ENCODE assay signal across 20 cellular contexts in genomic region chr1:46447499-46448108, GRCh38. TPM values are rescaled to one million over a fixed set of nuclear protein-coding genes. Genes with fewer than 3 reads are reported as not detected.
DNase-seq lines count a peak whose midpoint lies in the region; ATAC-seq and TF ChIP-seq lines count a peak whose summit lies in the region.
"Had no signal": no experiment of that assay in that cellular context is flagged by ENCODE, and none has a peak within 500 bp of the region (broad histone marks: within the 10 kb centered on the region; RNA-seq: fewer than 3 reads in every experiment).

No MANE protein-coding gene starts in this region.

- peak overlapping the region; percentile 59 for H3K4me3 Mint-ChIP-seq in endodermal cell
- peak overlapping the region; percentile 33 for H3K4me3 Mint-ChIP-seq in nephron progenitor cell
- peak overlapping the region; percentile 49 for H3K4me3 Mint-ChIP-seq in type B pancreatic cell
- H3K4me3 Mint-ChIP-seq: activated CD8-positive, alpha-beta T cell treated with anti-CD3 and anti-CD28 coated beads, Interleukin-2, amount 10 ng/mL, durations not matched to agents 7 days and 5 days; natural killer cell had no signal

- H3K27me3 ChIP-seq in endodermal cell (ENCODE audit: control insufficient read depth, insufficient read depth, low read length, poor library complexity, severe bottlenecking): peaks cover 96% of the 10 kb centered on the region
- H3K27me3 ChIP-seq in MG63: no peaks in the 10 kb centered on the region

- H3K36me3 Mint-ChIP-seq in endodermal cell (ENCODE audit: low read depth) (no peaks in the 10 kb centered on the region), nephron progenitor cell (ENCODE audit: low read depth) (no peaks in the 10 kb centered on the region), type B pancreatic cell (no peaks in the 10 kb centered on the region)
- H3K36me3 Mint-ChIP-seq: natural killer cell had no signal

- no peak overlapping the region for H3K27ac ChIP-seq in endodermal cell (ENCODE audit: low read depth, low read length)
- H3K27ac ChIP-seq: A549, transverse colon, VCaP had no signal

- TF ChIP-seq CTCF in endodermal cell (conservative IDR thresholded peaks at IDR 0.05) (no peak), nephron progenitor cell (IDR thresholded peaks at IDR 0.05) (no peak), type B pancreatic cell (conservative IDR thresholded peaks at IDR 0.05) (no peak)

- H3K27ac Mint-ChIP-seq in endodermal cell (no peak overlapping the region), nephron progenitor cell (no peak overlapping the region), type B pancreatic cell (no peak overlapping the region)
- H3K27ac Mint-ChIP-seq: activated CD8-positive, alpha-beta T cell treated with anti-CD3 and anti-CD28 coated beads, Interleukin-2, amount 10 ng/mL, durations not matched to agents 7 days and 5 days; activated T-helper 17 cell treated with anti-CD3 and anti-CD28 coated beads, Interleukin-2, amount 50 U/mL, for 72 hours; CD4-positive, CD25-positive, alpha-beta regulatory T cell; natural killer cell had no signal

- intact Hi-C loops in Right ventricle myocardium inferior (cut with DNase I): loop anchor here (1.0 to 10.0 kb wide), 2 partner anchors 81 to 277 kb away; no protein-coding TSS in a partner anchor
- intact Hi-C loops in Right ventricle myocardium superior (cut with DNase I): loop anchor here (2.0 to 5.0 kb wide), 2 partner anchors 80 to 277 kb away; no protein-coding TSS in a partner anchor

- H3K9ac ChIP-seq in endodermal cell (ENCODE audit: extremely low read depth, low read length, poor library complexity, severe bottlenecking): no peak overlapping the region

- H3K4me3 ChIP-seq in endodermal cell (ENCODE audit: low read length): no peak overlapping the region
- no peak overlapping the region for H3K4me3 ChIP-seq in MG63
- H3K4me3 ChIP-seq: A549, lung had no signal

- H3K36me3 ChIP-seq in endodermal cell (ENCODE audit: control insufficient read depth, insufficient read depth, low read length) (no peaks in the 10 kb centered on the region), MG63 (no peaks in the 10 kb centered on the region)
- H3K36me3 ChIP-seq: transverse colon had no signal

- H3K27me3 Mint-ChIP-seq in endodermal cell (ENCODE audit: insufficient read depth): peaks cover 99% of the 10 kb centered on the region
- H3K27me3 Mint-ChIP-seq in nephron progenitor cell (ENCODE audit: low read depth, poor library complexity): peaks cover 100% of the 10 kb centered on the region
- H3K27me3 Mint-ChIP-seq in type B pancreatic cell: peaks cover 93% of the 10 kb centered on the region

- peaks cover 33% of the 10 kb centered on the region for H3K4me1 Mint-ChIP-seq in endodermal cell
- H3K4me1 Mint-ChIP-seq in nephron progenitor cell: peaks cover 20% of the 10 kb centered on the region
- H3K4me1 Mint-ChIP-seq in type B pancreatic cell (ENCODE audit: unreplicated experiment): peaks cover 8% of the 10 kb centered on the region

- ATAC-seq in Right ventricle myocardium inferior: no peak
- ATAC-seq in Right ventricle myocardium superior (ENCODE audit: poor library complexity): no peak
- no peak for ATAC-seq in HG03175 (IDR thresholded peaks at IDR 0.05; ENCODE audit: unreplicated experiment)

- H3K4me1 ChIP-seq in endodermal cell (ENCODE audit: control insufficient read depth, insufficient read depth, low read length): peaks cover 10% of the 10 kb centered on the region

- WGBS in endodermal cell (ENCODE audit: insufficient coverage in 1 of 2, insufficient read length in 1 of 2), 2 experiments: 10 to 16% methylated on average over 7 to 14 of the region's 14 CpGs

- no peaks in the 10 kb centered on the region for H3K9me3 ChIP-seq in endodermal cell (ENCODE audit: control insufficient read depth, low read length)
- no peaks in the 10 kb centered on the region for H3K9me3 ChIP-seq in MG63
- H3K9me3 ChIP-seq: A549, transverse colon had no signal

- DNase-seq in Right ventricle myocardium inferior (ENCODE audit: missing footprints) (peak; percentile 23), Right ventricle myocardium superior (no peak), endodermal cell (no peak), nephron progenitor cell (no peak), type B pancreatic cell (ENCODE audit: extremely low spot score, unreplicated experiment) (no peak), CD1c-positive myeloid dendritic cell (ENCODE audit: extremely low spot score) (no peak), MG63 (no peak)
- DNase-seq: GOT3 had no signal

- H3K9me3 Mint-ChIP-seq in endodermal cell (no peaks in the 10 kb centered on the region), nephron progenitor cell (no peaks in the 10 kb centered on the region), type B pancreatic cell (no peaks in the 10 kb centered on the region)
- H3K9me3 Mint-ChIP-seq: activated T-helper 17 cell treated with anti-CD3 and anti-CD28 coated beads, Interleukin-2, amount 50 U/mL, for 72 hours; natural killer cell had no signal

RNA-seq across cellular contexts. Expression of gene DMBX1, which starts 42.0 kb away (rescaled TPM):
- total RNA-seq in Right ventricle myocardium inferior: not detected
- total RNA-seq in Right ventricle myocardium superior: not detected
- total RNA-seq in endodermal cell: 10 to 100 TPM in 1 of 2 donors, 1 to 10 TPM in 1; 5.7 to 16.6 TPM
- 3.0 TPM for polyA plus RNA-seq in endodermal cell (2013, experiment 1 of 2)
- 3.4 TPM for polyA plus RNA-seq in endodermal cell (2013, experiment 2 of 2)
- total RNA-seq in type B pancreatic cell (ENCODE audit: low replicate concordance): 0.10 TPM in 1 of 2 replicates, not detected in the other
- total RNA-seq in MG63 (2014; rRNA removed; shearing (Covaris generic); ENCODE audit: low replicate concordance): not detected in 2 replicates
- total RNA-seq: aorta; CD4-positive, CD25-positive, alpha-beta regulatory T cell; dermis microvascular lymphatic vessel endothelial cell; IMR-90; natural killer cell; transverse colon had no signal
- polyA plus RNA-seq: CD4-positive, CD25-positive, alpha-beta regulatory T cell; IMR-90 had no signal

RNA-seq across cellular contexts. Expression of gene FAAH, which starts 53.5 kb away (rescaled TPM):
- total RNA-seq in Right ventricle myocardium inferior: 5.5 TPM
- total RNA-seq in Right ventricle myocardium superior: 4.8 TPM
- total RNA-seq in endodermal cell: 10 to 100 TPM; 27.1 to 56.6 TPM
- polyA plus RNA-seq in endodermal cell (2013, experiment 1 of 2): 4.1 TPM
- 2.5 TPM for polyA plus RNA-seq in endodermal cell (2013, experiment 2 of 2)
- total RNA-seq in type B pancreatic cell (ENCODE audit: low replicate concordance): 30.8 and 32.0 TPM in 2 replicates
- 0.16 and 1.4 TPM in 2 replicates for total RNA-seq in MG63 (2014; rRNA removed; shearing (Covaris generic); ENCODE audit: low replicate concordance)
